14 cellular contexts compared by ENCODE assay signal in the genomic region with DNA sequence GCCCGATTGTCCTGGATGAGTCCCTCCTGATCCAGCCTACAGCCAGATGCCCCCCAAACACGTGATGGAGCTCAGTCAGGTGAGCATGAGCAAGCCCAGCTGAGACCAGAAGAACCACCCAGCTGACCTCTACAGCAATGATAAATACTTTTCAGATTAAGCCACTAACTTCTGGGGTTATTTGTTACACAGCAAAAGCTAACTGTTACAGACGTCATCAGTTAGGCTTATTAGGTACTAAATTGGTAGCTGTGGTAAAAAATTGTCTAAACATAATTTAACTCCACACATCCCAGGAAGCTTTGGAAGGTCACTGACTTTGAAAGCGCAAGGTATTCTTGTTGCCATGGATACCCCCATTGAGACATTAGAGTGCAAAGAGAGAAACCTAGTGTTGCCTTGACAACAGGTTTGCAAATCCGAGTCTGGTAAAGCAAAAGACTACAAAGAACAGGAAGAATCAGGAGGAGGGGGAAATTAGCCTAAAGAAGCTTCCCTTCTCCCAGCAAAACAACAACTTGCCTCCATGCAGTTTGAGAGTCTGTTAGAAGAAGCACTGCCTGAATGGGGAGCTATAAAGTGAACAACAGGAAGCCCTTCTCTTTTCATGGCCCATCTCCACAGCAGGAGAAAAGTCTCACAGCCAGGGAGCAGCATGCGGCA. TPM values are rescaled to one million over a fixed set of nuclear protein-coding genes. Genes with fewer than 3 reads are reported as not detected.
DNase-seq lines count a peak whose midpoint lies in the region; ATAC-seq, FAIRE-seq and TF ChIP-seq lines count a peak whose summit lies in the region.
"Had no signal": no experiment of that assay in that cellular context is flagged by ENCODE, and none has a peak within 500 bp of the region (broad histone marks: within the 10 kb centered on the region; RNA-seq: fewer than 3 reads in every experiment).

No MANE protein-coding gene starts in this region.

- H3K4me3 ChIP-seq in Loucy (ENCODE audit: low read length, poor library complexity, severe bottlenecking) (no peak overlapping the region), K562 (no peak overlapping the region)
- H3K4me3 ChIP-seq: SJCRH30, transverse colon had no signal

- peak overlapping the region; percentile 91 for H3K27ac Mint-ChIP-seq in natural killer cell

- H3K27me3 ChIP-seq in Loucy (ENCODE audit: insufficient read depth, low read length, poor library complexity, severe bottlenecking) (no peaks in the 10 kb centered on the region), K562 (ENCODE audit: control insufficient read depth in 2 of 2, insufficient read depth in 2 of 2, low read length in 2 of 2) (peaks cover 11 to 48% of the 10 kb centered on the region in 2 experiments)
- H3K27me3 ChIP-seq: SJCRH30 had no signal

- H3K4me1 Mint-ChIP-seq in natural killer cell, result peaks cover 66 to 68% of the 10 kb centered on the region in 2 donors

- no peak for TF ChIP-seq RAD21 in K562 (CRISPR knock-in tag; conservative IDR thresholded peaks at IDR 0.05 in 1 of 2, IDR thresholded peaks at IDR 0.05 in 1 of 2)

- H3K4me2 ChIP-seq in Loucy (ENCODE audit: low read depth, low read length, poor library complexity, severe bottlenecking), result peak overlapping the region; percentile 26
- no peak overlapping the region for H3K4me2 ChIP-seq in K562 (ENCODE audit: insufficient read depth, low read length)

- H4K20me1 ChIP-seq in Loucy (ENCODE audit: insufficient read depth, low read length, poor library complexity, severe bottlenecking) (no peaks in the 10 kb centered on the region), K562 (replicated peaks; ENCODE audit: control insufficient read depth, insufficient read depth, low read length) (no peaks in the 10 kb centered on the region)

- no peak for TF ChIP-seq POLR2A in K562 (conservative IDR thresholded peaks at IDR 0.05)

- H3K9me2 ChIP-seq in Loucy (replicated peaks; ENCODE audit: low read depth, low read length), result no peaks in the 10 kb centered on the region

- H3K9me3 ChIP-seq in Loucy (ENCODE audit: insufficient read depth, low read depth, low read length), result no peaks in the 10 kb centered on the region
- no peaks in the 10 kb centered on the region for H3K9me3 ChIP-seq in K562 (replicated peaks; ENCODE audit: control insufficient read depth, insufficient read depth, low read depth, low read length)
- H3K9me3 ChIP-seq: transverse colon had no signal

- BruUV-seq in K562 (replicated peaks; lab: Mats Ljungman, UMichigan), result no TSS peak

- H3K36me3 ChIP-seq in Loucy (ENCODE audit: insufficient read depth, low read length) (no peaks in the 10 kb centered on the region), K562 (ENCODE audit: control insufficient read depth, insufficient read depth, low read length) (no peaks in the 10 kb centered on the region)
- H3K36me3 ChIP-seq: SJCRH30, transverse colon had no signal

- WGBS in K562 (ENCODE audit: insufficient coverage, low coverage, missing lambda C conversion rate), result 0% methylated on average over 6 of the region's 6 CpGs

- H2AFZ ChIP-seq in Loucy (ENCODE audit: low read length) (no peak overlapping the region), K562 (ENCODE audit: low read depth, low read length) (no peak overlapping the region)

- H3F3A ChIP-seq in Loucy (ENCODE audit: low read depth), result no peaks in the 10 kb centered on the region

- no peaks in the 10 kb centered on the region for H3K9me3 Mint-ChIP-seq in natural killer cell

- no peaks in the 10 kb centered on the region for H3K9me1 ChIP-seq in K562 (ENCODE audit: control insufficient read depth, insufficient read depth, low read length)

- CTCF ChIA-PET in K562 (lab: Yijun Ruan, JAX; ENCODE audit: low intra/inter-chr PET ratio), result no interaction called here

- in situ Hi-C loops in K562 (cut with MboI), result no loop called here

- intact Hi-C loops in K562 (cut with micrococcal nuclease), result no loop called here
- intact Hi-C loops in natural killer cell (cut with micrococcal nuclease), result loop anchor here (1.0 to 5.0 kb wide), 3 partner anchors 14 to 55 kb away; a partner anchor contains a TSS

- POLR2A ChIA-PET in K562 (lab: Yijun Ruan, JAX), result interaction anchor here (0.6 to 1.7 kb wide), 2 partner anchors 13 to 110 kb away, joined by 3 to 4 read pairs; no protein-coding TSS in a partner anchor

- H3K4me3 Mint-ChIP-seq in natural killer cell, result peak overlapping the region; percentile 81

- no peaks in the 10 kb centered on the region for H3K36me3 Mint-ChIP-seq in natural killer cell

- DNase-seq in NCI-H524 (lab: John Stamatoyannopoulos, UW) (peak; percentile 23 to 41), NCI-H524 treated with DMSO at 0.1 percent for 48 hours (lab: John Stamatoyannopoulos, UW) (no peak), K562 (ENCODE audit: extremely low read depth in 1 of 4, low spot score in 3 of 4) (no peak), natural killer cell (no peak), NOMO-1 treated with dmso at 0.1 percent for 144 hours (lab: John Stamatoyannopoulos, UW; ENCODE audit: unreplicated experiment) (no peak)
- DNase-seq: effector CD4-positive, alpha-beta T cell; NCI-H510A treated with DMSO at 0.1 percent for 48 hours; SJCRH30; transverse colon had no signal

- no peak overlapping the region for H3K9ac ChIP-seq in Loucy (ENCODE audit: low read depth, low read length, poor library complexity, severe bottlenecking)
- no peak overlapping the region for H3K9ac ChIP-seq in K562 (ENCODE audit: insufficient read depth in 1 of 2, low read depth in 2 of 2, low read length in 2 of 2)

- ATAC-seq in K562 (no peak), natural killer cell (peak in 1 of 3 donors; percentile 6), GM21528 (IDR thresholded peaks at IDR 0.05; ENCODE audit: low FRiP score, unreplicated experiment) (no peak), GM18867 (IDR thresholded peaks at IDR 0.05; ENCODE audit: unreplicated experiment) (no peak)

- H3K27ac ChIP-seq in K562 (ENCODE audit: extremely low read depth, low read depth, low read length), result no peak overlapping the region
- H3K27ac ChIP-seq: SJCRH30 had no signal

- TF ChIP-seq EP300 in K562 (IDR thresholded peaks at IDR 0.05; ENCODE audit: low read length), result no peak

- H3K79me2 ChIP-seq in Loucy (ENCODE audit: insufficient read depth, low read length) (no peaks in the 10 kb centered on the region), K562 (ENCODE audit: control insufficient read depth, insufficient read depth, low read length) (no peaks in the 10 kb centered on the region)

- TF ChIP-seq CTCF in Loucy (conservative IDR thresholded peaks at IDR 0.05; ENCODE audit: low read length) (no peak), K562 (IDR thresholded peaks at IDR 0.05 in 2 of 3, conservative IDR thresholded peaks at IDR 0.05 in 1 of 3; ENCODE audit: insufficient read depth in 2 of 3, low read depth in 1 of 3, low read length in 3 of 3) (no peak), natural killer cell (IDR thresholded peaks at IDR 0.05) (no peak)

- H3K4me1 ChIP-seq in Loucy (ENCODE audit: insufficient read depth, low read length, poor library complexity, severe bottlenecking) (peaks cover 16% of the 10 kb centered on the region), K562 (replicated peaks in 1 of 2; ENCODE audit: control insufficient read depth in 2 of 2, insufficient read depth in 2 of 2, low read length in 2 of 2) (no peaks in the 10 kb centered on the region)
- H3K4me1 ChIP-seq: SJCRH30 had no signal

- no peaks in the 10 kb centered on the region for H3K27me3 Mint-ChIP-seq in natural killer cell (ENCODE audit: low read depth in 2 of 2)

- FAIRE-seq in K562 (lab: Jason Lieb, UNC), result no peak

TF ChIP-seq in K562, 482 proteins besides CTCF, POLR2A, EP300 and RAD21 (continues in another document):
- no peak for TF ChIP-seq HMG20A (CRISPR knock-in tag; conservative IDR thresholded peaks at IDR 0.05)
- no peak for TF ChIP-seq NFYB (IDR thresholded peaks at IDR 0.05; ENCODE audit: extremely low read depth, insufficient read length)
- TF ChIP-seq ZC3H11A (IDR thresholded peaks at IDR 0.05; ENCODE audit: low read depth, low read length), result no peak
- no peak for TF ChIP-seq ZNF124 (CRISPR knock-in tag; IDR thresholded peaks at IDR 0.05)
- no peak for TF ChIP-seq MIER1 (IDR thresholded peaks at IDR 0.05; ENCODE audit: low read depth)
- TF ChIP-seq RFX1 (IDR thresholded peaks at IDR 0.05), result peak; percentile 61
- TF ChIP-seq, protein P1, sequence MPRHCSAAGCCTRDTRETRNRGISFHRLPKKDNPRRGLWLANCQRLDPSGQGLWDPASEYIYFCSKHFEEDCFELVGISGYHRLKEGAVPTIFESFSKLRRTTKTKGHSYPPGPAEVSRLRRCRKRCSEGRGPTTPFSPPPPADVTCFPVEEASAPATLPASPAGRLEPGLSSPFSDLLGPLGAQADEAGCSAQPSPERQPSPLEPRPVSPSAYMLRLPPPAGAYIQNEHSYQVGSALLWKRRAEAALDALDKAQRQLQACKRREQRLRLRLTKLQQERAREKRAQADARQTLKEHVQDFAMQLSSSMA (CRISPR knock-in tag; IDR thresholded peaks at IDR 0.05), result no peak
- no peak for TF ChIP-seq HLTF (IDR thresholded peaks at IDR 0.05)
- TF ChIP-seq RBM25 (IDR thresholded peaks at IDR 0.05; ENCODE audit: low read depth, low read length, severe bottlenecking), result peak; percentile 29
- TF ChIP-seq ZNF644 (tag; IDR thresholded peaks at IDR 0.05; ENCODE audit: low read depth), result no peak
- TF ChIP-seq CAMTA2 (CRISPR knock-in tag; conservative IDR thresholded peaks at IDR 0.05), result no peak
- TF ChIP-seq MTA3 (IDR thresholded peaks at IDR 0.05; ENCODE audit: borderline replicate concordance), result no peak
- TF ChIP-seq POLR2AphosphoS5 (IDR thresholded peaks at IDR 0.05; ENCODE audit: control insufficient read depth, insufficient read depth, low read depth, low read length), result no peak
- TF ChIP-seq HNRNPL (IDR thresholded peaks at IDR 0.05; ENCODE audit: low read depth, low read length), result no peak

RNA-seq across cellular contexts. Expression of a gene that starts 41.8 kb away (rescaled TPM):
- total RNA-seq in K562 (2011; cell fraction: chromatin; rRNA removed; ENCODE audit: low replicate concordance), result not detected in 2 replicates
- total RNA-seq in K562 (2011; cell fraction: nucleolus; rRNA removed), result not detected in 2 replicates
- not detected in 2 replicates for total RNA-seq in K562 (2011; cell fraction: nucleoplasm; rRNA removed)
- total RNA-seq in K562 (2014; rRNA removed) (not detected in 2 replicates), K562 (2014; rRNA removed; fragmentation: Illumina TruSeq; extraction: Trizol) (not detected in 2 replicates), K562 (2015; rRNA removed; fragmentation: Illumina TruSeq; extraction: Trizol) (not detected in 2 replicates), K562 (2021) (not detected in 2 replicates), natural killer cell (10 to 100 TPM; 24.8 to 42.0 (median 40.2) TPM)
- polyA plus RNA-seq in K562 (2011; rRNA removed) (not detected in 2 replicates), K562 (2014; fragmentation: Illumina TruSeq; extraction: Trizol) (not detected in 2 replicates), K562 (2014; fragmentation: Nextera tagmentation; extraction: Ambion mirVana) (not detected), K562 (2014; rRNA removed) (not detected in 2 replicates)
- polyA plus RNA-seq in K562 (2011; cell fraction: cytosol; rRNA removed), result not detected in 2 replicates
- polyA plus RNA-seq in K562 (2011; cell fraction: nucleus; rRNA removed), result not detected in 2 replicates
- not detected in 2 replicates for polyA plus RNA-seq in K562 (2012)
- polyA minus RNA-seq in K562 (2011; rRNA and poly(A)+ RNA removed), result not detected in 2 replicates
- polyA minus RNA-seq in K562 (2011; cell fraction: cytosol; rRNA and poly(A)+ RNA removed), result not detected in 2 replicates
- not detected in 2 replicates for polyA minus RNA-seq in K562 (2011; cell fraction: nucleus; rRNA and poly(A)+ RNA removed)
- total RNA-seq: M059J, renal cortical epithelial cell had no signal

Comparison
In these comparisons a context has a peak if more than half of its experiments do, and no peak if none do; other contexts are left out.
1. DNase-seq: peak in NCI-H524 (2 of 2); none in NCI-H524 treated with DMSO at 0.1 percent for 48 hours (single experiment), K562 (0 of 4), natural killer cell (single experiment) and NOMO-1 treated with dmso at 0.1 percent for 144 hours (single experiment).
2. RNA of a gene that starts 41.8 kb away (total RNA-seq): 24.8 to 42.0 TPM in natural killer cell; not detected in K562; every median in the first group is over 10 times any median in the second.